In the genomic region with DNA sequence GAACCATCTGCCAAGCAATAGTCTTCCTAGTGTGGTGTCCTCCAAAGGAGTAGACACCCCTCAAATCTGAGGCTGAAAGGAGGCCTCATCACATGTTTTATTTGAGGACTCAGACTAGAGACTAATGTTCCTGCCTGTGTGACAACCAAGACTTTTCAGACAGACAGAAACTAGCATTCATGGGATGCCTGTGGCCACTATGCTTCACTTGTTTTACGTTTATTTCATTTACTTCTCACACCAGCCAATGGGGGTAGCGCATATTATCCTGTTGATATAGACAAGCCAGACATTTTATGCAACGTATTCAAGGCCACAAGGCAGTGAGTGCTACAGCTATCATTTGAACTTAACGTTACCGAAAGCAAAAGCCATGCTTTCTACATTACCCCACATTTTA, we compare ENCODE assay signal across 18 cellular contexts.
"Had no signal": no experiment of that assay in that cellular context is flagged by ENCODE, and none has a peak within 500 bp of the region (broad histone marks: within the 10 kb centered on the region; RNA-seq: fewer than 3 reads in every experiment).

No MANE protein-coding gene starts in this region.

- H3K9me3 ChIP-seq: body of pancreas had no signal

- H3K27me3 ChIP-seq: body of pancreas had no signal

- H3K4me1 ChIP-seq: body of pancreas had no signal

- ATAC-seq: activated CD8-positive, alpha-beta memory T cell treated with anti-CD3 and anti-CD28 coated beads, Interleukin-2, amount 10 ng/mL, durations not matched to agents 7 days and 5 days; activated naive CD4-positive, alpha-beta T cell treated with anti-CD3 and anti-CD28 coated beads, Interleukin-2, amount 50 U/mL, for 72 hours; activated naive CD8-positive, alpha-beta T cell treated with anti-CD3 and anti-CD28 coated beads, Interleukin-2, amount 50 U/mL, for 24 hours; body of pancreas had no signal

- DNase-seq: activated CD4-positive, alpha-beta T cell treated with anti-CD3 and anti-CD28 coated beads for 1 hour; activated CD4-positive, alpha-beta T cell treated with anti-CD3 and anti-CD28 coated beads, Interleukin-2, amount 10 ng/mL, durations not matched to agents 24 days and 14 days; activated CD4-positive, alpha-beta T cell treated with anti-CD3 and anti-CD28 coated beads, Interleukin-2, amount 50 U/mL, for 48 hours; activated CD8-positive, alpha-beta memory T cell treated with anti-CD3 and anti-CD28 coated beads, Interleukin-2, amount 10 ng/mL, durations not matched to agents 7 days and 5 days; activated effector memory CD4-positive, alpha-beta T cell treated with Interleukin-2 at 50 U/mL for 16 hours; activated naive CD4-positive, alpha-beta T cell treated with Interleukin-2 at 50 U/mL for 16 hours; activated naive CD8-positive, alpha-beta T cell treated with anti-CD3 and anti-CD28 coated beads, Interleukin-2, amount 50 U/mL, for 24 hours; activated T-cell treated with anti-CD3 and anti-CD28 coated beads, Interleukin-2, amount 50 U/mL, for 24 hours; amygdala; body of pancreas; MM.1S; NCI-H1048; NCI-H146; NCI-H187 treated with DMSO at 0.1 percent for 48 hours; NCI-H2081 treated with DMSO at 0.1 percent for 48 hours; NCI-H446; SHP77 treated with DMSO at 0.1 percent for 48 hours had no signal

- H3K27ac ChIP-seq: body of pancreas had no signal

- H3K4me3 ChIP-seq: body of pancreas had no signal
